In genomic region chr10:76488602-76489001, GRCh38 we compare ENCODE assay signal across 8 cellular contexts.
"Had no signal": no experiment of that assay in that cellular context is flagged by ENCODE, and none has a peak within 500 bp of the region (broad histone marks: within the 10 kb centered on the region; RNA-seq: fewer than 3 reads in every experiment).

No MANE protein-coding gene starts in this region.

- ATAC-seq: GM12878 had no signal

- FAIRE-seq: G401.6, GM12878, GM12891, GM12892, GM18507, GM19239 had no signal

- H3K4me3 ChIP-seq: GM12878 had no signal

- DNase-seq: GDM1, GF-D8 had no signal
